Comparison of ENCODE assay signal across 13 cellular contexts in the genomic region with DNA sequence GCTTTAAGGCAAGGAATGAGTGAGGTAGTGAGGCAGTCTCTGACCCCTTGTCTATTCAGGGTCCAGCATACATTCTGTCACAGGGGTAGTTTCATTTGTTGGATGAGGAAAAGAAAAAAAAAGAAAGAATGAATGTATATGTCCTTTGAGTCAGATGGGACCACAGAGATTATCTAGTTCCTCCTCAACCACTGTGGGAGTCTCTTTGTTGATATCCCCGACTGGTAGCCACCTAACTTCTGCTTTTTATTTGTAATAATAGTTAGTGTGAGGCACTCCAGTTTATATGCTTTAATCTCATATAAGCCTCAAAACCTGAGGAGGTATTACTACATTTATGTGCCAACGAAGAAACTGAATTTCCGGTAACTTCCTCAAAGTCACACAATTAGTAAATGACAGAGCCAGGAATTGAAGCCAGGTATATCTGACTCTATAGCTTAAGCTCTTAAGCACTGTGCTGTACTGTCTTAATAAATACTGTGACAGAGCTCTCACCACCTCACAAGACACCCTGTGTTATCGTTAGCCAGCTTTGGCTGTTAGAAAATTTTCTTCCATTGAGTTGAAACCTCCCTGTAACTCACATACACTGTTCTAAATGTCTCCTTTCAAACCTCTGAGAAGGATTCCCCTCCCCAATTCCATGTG.
"Had no signal": no experiment of that assay in that cellular context is flagged by ENCODE, and none has a peak within 500 bp of the region (broad histone marks: within the 10 kb centered on the region; RNA-seq: fewer than 3 reads in every experiment).

No MANE protein-coding gene starts in this region.

- H3K27me3 ChIP-seq: esophagus muscularis mucosa, upper lobe of right lung had no signal

- H3K4me1 ChIP-seq: esophagus muscularis mucosa, upper lobe of right lung had no signal

- H3K4me3 ChIP-seq: esophagus muscularis mucosa, upper lobe of right lung had no signal

- H3K27ac ChIP-seq: esophagus muscularis mucosa, upper lobe of right lung had no signal

- H3K36me3 ChIP-seq: esophagus muscularis mucosa, upper lobe of right lung had no signal

- DNase-seq: activated CD4-positive, alpha-beta memory T cell treated with anti-CD3 and anti-CD28 coated beads, Interleukin-2, amount 10 ng/mL, durations not matched to agents 7 days and 5 days; activated naive CD8-positive, alpha-beta T cell treated with anti-CD3 and anti-CD28 coated beads, Interleukin-2, amount 50 U/mL, for 24 hours; activated T-cell treated with anti-CD3 and anti-CD28 coated beads, Interleukin-2, amount 50 U/mL, for 48 hours; glutamatergic neuron; left colon; mammary epithelial cell; nephron progenitor cell; stimulated activated CD4-positive, alpha-beta T cell treated with anti-CD3 and anti-CD28 coated beads, Interleukin-12 subunit alpha, Interleukin-12 subunit beta, amount 100 ng/mL, for 4 hours; T-helper 17 cell; upper lobe of right lung had no signal

- FAIRE-seq: astrocyte, endometrium had no signal

- ATAC-seq: activated naive CD8-positive, alpha-beta T cell treated with anti-CD3 and anti-CD28 coated beads, Interleukin-2, amount 50 U/mL, for 24 hours; left colon; T-helper 17 cell; upper lobe of right lung had no signal

- H3K9me3 ChIP-seq: esophagus muscularis mucosa, upper lobe of right lung had no signal
